Comparison of ENCODE assay signal across 6 cellular contexts in the genomic region with DNA sequence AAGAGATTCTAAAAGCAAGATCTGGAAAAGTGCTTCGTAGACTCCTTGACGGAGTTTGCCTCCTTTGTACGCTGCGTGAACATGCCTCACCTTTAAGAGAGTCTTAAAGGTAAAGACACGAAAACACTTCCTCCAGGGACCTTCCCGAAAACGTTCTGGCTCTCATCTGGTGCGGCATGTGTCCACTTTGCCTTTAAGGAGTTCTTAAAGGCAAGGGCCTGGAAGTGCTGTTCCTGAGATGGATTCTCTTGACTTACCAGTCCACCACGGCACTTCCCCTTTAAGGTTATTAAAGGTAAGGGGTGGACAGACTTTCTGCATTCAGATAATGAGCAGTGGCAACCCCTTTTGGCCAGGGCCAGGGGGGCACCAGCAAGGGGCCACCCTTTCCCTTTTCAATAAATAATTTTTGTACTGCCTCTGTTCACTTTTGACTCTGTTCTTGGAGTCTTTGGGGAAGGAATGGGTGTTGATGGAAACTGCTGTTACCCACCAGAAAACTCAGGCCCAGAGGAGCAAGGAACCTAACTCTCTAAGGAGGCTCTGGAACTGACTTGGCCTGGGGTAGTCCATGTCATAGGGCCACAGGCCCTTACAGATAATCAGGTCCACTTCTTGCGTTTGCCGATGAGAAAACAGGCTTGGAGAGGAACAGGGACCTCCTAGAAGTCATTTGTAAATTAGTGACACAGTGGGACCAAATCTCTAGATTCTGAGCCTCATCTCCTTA. TPM values are rescaled to one million over a fixed set of nuclear protein-coding genes. Genes with fewer than 3 reads are reported as not detected.
DNase-seq lines count a peak whose midpoint lies in the region; ATAC-seq and TF ChIP-seq lines count a peak whose summit lies in the region.

No MANE protein-coding gene starts in this region.

- H3K27me3 Mint-ChIP-seq in natural killer cell (ENCODE audit: low read depth in 2 of 2): peaks cover 0 to 3% of the 10 kb centered on the region in 2 donors

- ATAC-seq in HG03025 (IDR thresholded peaks at IDR 0.05; ENCODE audit: low FRiP score, unreplicated experiment): peak; percentile 14
- ATAC-seq in natural killer cell: no peak

- H3K27ac Mint-ChIP-seq in natural killer cell: peak overlapping the region; percentile 74 to 85

- no peaks in the 10 kb centered on the region for H3K27me3 ChIP-seq in colonic mucosa

- no peaks in the 10 kb centered on the region for H3K9me3 Mint-ChIP-seq in natural killer cell

- H3K9me3 ChIP-seq in colonic mucosa: no peaks in the 10 kb centered on the region

- peak overlapping the region; percentile 53 for H3K4me3 ChIP-seq in colonic mucosa

- peak overlapping the region; percentile 91 for H3K4me3 Mint-ChIP-seq in natural killer cell

- TF ChIP-seq CTCF in GM10248 (IDR thresholded peaks at IDR 0.05; ENCODE audit: control extremely low read depth, extremely low read depth, low read depth, missing control alignments) (no peak), colonic mucosa (IDR thresholded peaks at IDR 0.05) (no peak), natural killer cell (IDR thresholded peaks at IDR 0.05) (no peak)

- no peaks in the 10 kb centered on the region for H3K36me3 Mint-ChIP-seq in natural killer cell

- CTCF ChIA-PET in GM10248 (lab: Yijun Ruan, JAX): interaction anchor here (0.9 to 12.3 kb wide), 13 partner anchors 9 to 331 kb away, joined by 3 to 196 read pairs (median 7); a partner anchor contains a TSS

- peaks cover 36 to 59% of the 10 kb centered on the region in 2 donors for H3K4me1 Mint-ChIP-seq in natural killer cell

- intact Hi-C loops in colonic mucosa (cut with DNase I) (no loop called here), natural killer cell (cut with micrococcal nuclease) (loop anchor here (2.0 kb wide), 2 partner anchors 17 to 31 kb away; a partner anchor contains a TSS)

- DNase-seq in GM10248 (ENCODE audit: extremely low spot score) (peak; percentile 71), NOMO-1 (lab: John Stamatoyannopoulos, UW; ENCODE audit: unreplicated experiment in 2 of 2) (peak; percentile 76 to 86), colonic mucosa (peak; percentile 77), natural killer cell (no peak), amygdala (lab: John Stamatoyannopoulos, UW) (no peak)

- peak overlapping the region in 1 of 2 donors; percentile 74 for H3K9ac ChIP-seq in colonic mucosa (ENCODE audit: low read depth in 2 of 2, low read length in 2 of 2)

- H3K36me3 ChIP-seq in colonic mucosa: no peaks in the 10 kb centered on the region

- H3K27ac ChIP-seq in colonic mucosa: peak overlapping the region; percentile 82

- peaks cover 3% of the 10 kb centered on the region for H3K4me1 ChIP-seq in colonic mucosa

- POLR2A ChIA-PET in GM10248 (lab: Yijun Ruan, JAX): interaction anchor here (0.6 to 1.5 kb wide), 2 partner anchors 121 to 204 kb away, joined by 3 to 4 read pairs; a partner anchor contains a TSS

RNA-seq across cellular contexts. Expression of a gene that starts 4.4 kb away (rescaled TPM):
- under 1 TPM; 0.24 to 0.30 TPM for total RNA-seq in colonic mucosa
- 1 to 10 TPM; 4.0 to 8.1 (median 7.9) TPM for total RNA-seq in natural killer cell

RNA-seq across cellular contexts. Expression of a gene that starts 15.9 kb away (rescaled TPM):
- total RNA-seq in colonic mucosa: 100 to 1,000 TPM; 204 to 222 TPM
- 100 to 1,000 TPM in 2 of 3 donors, 10 to 100 TPM in 1; 97.8 to 118 (median 102) TPM for total RNA-seq in natural killer cell

RNA-seq across cellular contexts. Expression of a gene that starts 31.5 kb away (rescaled TPM):
- total RNA-seq in colonic mucosa (10 to 100 TPM; 66.8 to 67.7 TPM), natural killer cell (100 to 1,000 TPM in 2 of 3 donors, 10 to 100 TPM in 1; 86.4 to 120 (median 108) TPM)

RNA-seq across cellular contexts. Expression of a gene that starts 41.8 kb away (rescaled TPM):
- total RNA-seq in colonic mucosa (10 to 100 TPM; 39.3 to 86.4 TPM), natural killer cell (10 to 100 TPM; 16.3 to 22.4 (median 18.5) TPM)

RNA-seq across cellular contexts. Expression of a gene that starts 51.0 kb away (rescaled TPM):
- 10 to 100 TPM; 59.1 to 82.8 TPM for total RNA-seq in colonic mucosa
- total RNA-seq in natural killer cell: 1 to 10 TPM; 1.2 to 1.7 (median 1.4) TPM

Comparison
In these comparisons a context has a peak if more than half of its experiments do, and no peak if none do; other contexts are left out.
1. DNase-seq: peak in GM10248 (single experiment), NOMO-1 (2 of 2) and colonic mucosa (single experiment); none in natural killer cell (single experiment) and amygdala (0 of 56).